Comparison of ENCODE assay signal across 21 cellular contexts in the genomic region with DNA sequence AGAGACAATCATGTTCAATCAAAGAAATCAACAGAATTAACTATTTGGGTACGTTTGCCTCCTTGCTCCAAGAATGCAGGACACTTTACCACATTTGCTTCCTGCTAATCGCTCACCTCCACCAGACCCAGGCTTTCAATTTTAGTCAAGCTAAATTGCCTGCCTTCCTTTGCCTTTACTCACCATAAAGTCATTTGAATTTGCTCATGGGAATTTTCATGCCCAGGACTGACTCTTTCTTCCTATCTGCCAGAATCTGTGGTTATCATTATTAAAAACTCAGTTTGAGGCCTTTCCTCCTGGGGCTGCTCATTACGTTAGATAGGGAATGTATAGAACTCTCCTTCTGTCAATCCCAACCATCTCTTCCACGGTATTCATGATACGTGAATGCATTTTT.
"Had no signal": no experiment of that assay in that cellular context is flagged by ENCODE, and none has a peak within 500 bp of the region (broad histone marks: within the 10 kb centered on the region; RNA-seq: fewer than 3 reads in every experiment).

No MANE protein-coding gene starts in this region.

- H3K27me3 ChIP-seq: SJSA1 had no signal

- H3K36me3 ChIP-seq: SJSA1 had no signal

- H3K27ac ChIP-seq: SJSA1, SK-N-MC had no signal

- H3K4me3 ChIP-seq: SJSA1, SK-N-MC had no signal

- DNase-seq: KBM-7, MV-4-11, NCI-H1048, NCI-H1105 treated with DMSO at 0.1 percent for 48 hours, NCI-H1417 treated with DMSO at 0.1 percent for 48 hours, NCI-H146, NCI-H1694 treated with DMSO at 0.1 percent for 48 hours, NCI-H1930, NCI-H2081, NCI-H2107, NCI-H2171, NCI-H345, NCI-H446 treated with DMSO at 0.1 percent for 48 hours, NCI-H510A treated with DMSO at 0.1 percent for 48 hours, NCI-H526 treated with DMSO at 0.1 percent for 48 hours, NCI-H748 treated with DMSO at 0.1 percent for 48 hours, Right ventricle myocardium superior, RPMI8226, SIG-M5 had no signal
